ENCODE assay signal across 8 cellular contexts in genomic region chr20:36050436-36051317, GRCh38.
DNase-seq lines count a peak whose midpoint lies in the region; TF ChIP-seq lines count a peak whose summit lies in the region.

No MANE protein-coding gene starts in this region.

- DNase-seq in GF-D8 (lab: John Stamatoyannopoulos, UW), result peak; percentile 69
- DNase-seq in HEK293T (ENCODE audit: extremely low spot score), result peak; percentile 85
- peak; percentile 88 for DNase-seq in NAMALWA (ENCODE audit: low spot score)
- DNase-seq in SK-N-DZ (ENCODE audit: low spot score), result peak; percentile 91
- DNase-seq in activated naive CD4-positive, alpha-beta T cell treated with anti-CD3 and anti-CD28 coated beads, Interleukin-2, amount 50 U/mL, for 16 hours, result peak; percentile 92
- peak; percentile 91 for DNase-seq in glomerular visceral epithelial cell (ENCODE audit: extremely low spot score)
- DNase-seq in occipital lobe (lab: John Stamatoyannopoulos, UW), result peak; percentile 88
- DNase-seq in suprapubic skin (ENCODE audit: low spot score in 2 of 2), result peak; percentile 95 to 97

- H3K9me3 ChIP-seq in suprapubic skin, result no peaks in the 10 kb centered on the region

- TF ChIP-seq POLR2A in suprapubic skin (IDR thresholded peaks at IDR 0.05), result peak; percentile 79 to 96

- no peak for TF ChIP-seq EP300 in suprapubic skin (IDR thresholded peaks at IDR 0.05)

- WGBS in suprapubic skin, result 1% methylated on average over 15 of the region's 75 CpGs

- peak overlapping the region; percentile 83 for H3K4me3 ChIP-seq in suprapubic skin

- POLR2A ChIA-PET in HEK293T (lab: Yijun Ruan, JAX), result interaction anchor here (0.6 to 1.1 kb wide), 3 partner anchors 13 to 308 kb away, joined by 3 read pairs; partner anchors contain the start of gene RBM39

- no peak for TF ChIP-seq CTCF in suprapubic skin (IDR thresholded peaks at IDR 0.05)

- no peaks in the 10 kb centered on the region for H3K36me3 ChIP-seq in suprapubic skin

- H3K4me1 ChIP-seq in suprapubic skin, result peaks cover 32% of the 10 kb centered on the region

- H3K27me3 ChIP-seq in suprapubic skin, result no peaks in the 10 kb centered on the region

- CTCF ChIA-PET in HEK293T (lab: Yijun Ruan, JAX), result no interaction called here

- peak overlapping the region; percentile 96 for H3K27ac ChIP-seq in suprapubic skin

TF ChIP-seq in HEK293T, 16 proteins besides CTCF, POLR2A, EP300 and RAD21:
- 0 out of 2 replicates have a peak, but pooled peaks have one; percentile 15 for TF ChIP-seq ARNT (IDR thresholded peaks at IDR 0.05)
- no peak for TF ChIP-seq TARDBP (IDR thresholded peaks at IDR 0.05)
- TF ChIP-seq PKNOX1 (IDR thresholded peaks at IDR 0.05), result peak; percentile 37; the same call in 1 of the 2 replicates
- TF ChIP-seq FOXK2 (IDR thresholded peaks at IDR 0.05), result no peak
- 0 out of 2 replicates have a peak, but pooled peaks have one; percentile 4 for TF ChIP-seq NFRKB (IDR thresholded peaks at IDR 0.05)
- TF ChIP-seq BHLHE40 (IDR thresholded peaks at IDR 0.05; ENCODE audit: borderline replicate concordance), result no peak
- peak; percentile 80 for TF ChIP-seq ELF4 (IDR thresholded peaks at IDR 0.05)
- TF ChIP-seq CTBP1 (IDR thresholded peaks at IDR 0.05; ENCODE audit: borderline replicate concordance), result 0 out of 2 replicates have a peak, but pooled peaks have one; percentile 77
- TF ChIP-seq SUZ12 (IDR thresholded peaks at IDR 0.05), result no peak
- TF ChIP-seq SP1 (IDR thresholded peaks at IDR 0.05), result no peak
- peak; percentile 50; the same call in 1 of the 2 replicates for TF ChIP-seq L3MBTL2 (conservative IDR thresholded peaks at IDR 0.05)
- no peak for TF ChIP-seq LEF1 (IDR thresholded peaks at IDR 0.05; ENCODE audit: borderline replicate concordance)
- no peak for TF ChIP-seq ZNF384 (IDR thresholded peaks at IDR 0.05)
- no peak for TF ChIP-seq FOXA1 (IDR thresholded peaks at IDR 0.05)
- TF ChIP-seq HDGF (IDR thresholded peaks at IDR 0.05; ENCODE audit: borderline replicate concordance), result no peak
- no peak for TF ChIP-seq FOXM1 (IDR thresholded peaks at IDR 0.05; ENCODE audit: borderline replicate concordance)

Comparison
In these comparisons a context has a peak if more than half of its experiments do, and no peak if none do; other contexts are left out.
1. Peak in every context shown above with its lines: DNase-seq, H3K4me3 ChIP-seq and H3K27ac ChIP-seq.